In the genomic region with DNA sequence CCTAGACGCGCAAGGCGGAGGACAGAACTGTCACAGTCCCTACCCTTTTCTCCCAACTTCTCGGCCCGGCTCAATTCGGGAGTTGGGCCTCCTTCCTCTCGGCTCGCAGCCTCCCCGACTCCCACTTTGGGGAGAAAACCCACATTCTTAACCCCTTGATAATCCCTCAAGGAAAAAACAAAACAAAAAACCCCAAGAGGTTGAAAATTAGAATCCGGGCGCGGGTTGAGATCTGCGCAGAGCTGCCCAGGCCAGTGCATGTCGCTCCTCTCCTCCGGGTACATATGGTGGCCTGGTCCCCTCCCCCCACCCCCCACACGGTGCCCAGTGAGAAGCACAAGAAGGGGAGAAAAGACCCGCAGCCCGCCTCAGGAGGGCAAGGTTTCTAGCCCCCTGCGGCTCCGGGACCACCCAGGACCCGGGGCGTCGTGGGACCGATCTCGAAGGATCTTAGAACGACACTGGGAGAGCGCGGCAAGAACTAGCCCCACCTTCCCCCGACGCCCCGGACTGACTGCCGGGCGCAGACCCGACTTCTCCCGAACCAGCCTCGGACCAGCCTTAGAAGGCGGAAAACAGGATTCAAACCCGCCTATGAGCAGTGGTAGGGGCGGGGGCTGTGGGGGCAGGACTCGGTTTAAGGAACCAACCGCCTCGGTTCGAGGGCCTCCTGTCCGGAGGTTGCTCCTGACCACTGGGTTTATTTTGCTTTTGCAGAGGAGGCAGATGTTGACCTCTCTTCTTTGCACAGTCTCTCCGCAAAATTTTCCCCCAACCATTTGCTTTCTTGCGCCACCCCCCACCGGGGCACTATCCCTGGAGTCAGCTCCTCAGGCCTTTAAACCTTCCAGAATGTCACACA, we compare ENCODE assay signal across 8 cellular contexts. TPM values are rescaled to one million over a fixed set of nuclear protein-coding genes. Genes with fewer than 3 reads are reported as not detected.
DNase-seq lines count a peak whose midpoint lies in the region; ATAC-seq and TF ChIP-seq lines count a peak whose summit lies in the region.

No MANE protein-coding gene starts in this region.

- H3K36me3 Mint-ChIP-seq in natural killer cell: no peaks in the 10 kb centered on the region

- peaks cover 64 to 67% of the 10 kb centered on the region in 2 donors for H3K27me3 Mint-ChIP-seq in natural killer cell (ENCODE audit: low read depth in 2 of 2)

- intact Hi-C loops in natural killer cell (cut with micrococcal nuclease): no loop called here

- H3K4me3 Mint-ChIP-seq in natural killer cell: peak overlapping the region; percentile 77

- TF ChIP-seq CTCF in AG09319 (IDR thresholded peaks at IDR 0.05; ENCODE audit: low read depth, low read length) (no peak), natural killer cell (IDR thresholded peaks at IDR 0.05) (no peak), GM13977 (IDR thresholded peaks at IDR 0.05; ENCODE audit: extremely low read depth, insufficient read depth, missing control alignments) (no peak)

- peak; percentile 87 for DNase-seq in AG09319 (ENCODE audit: extremely low read depth, low read depth)
- peak; percentile 19 for DNase-seq in M059J (ENCODE audit: low read depth)
- DNase-seq in natural killer cell: no peak
- no peak for DNase-seq in GM13977 (ENCODE audit: low spot score)
- no peak for DNase-seq in NCI-H146 treated with DMSO at 0.1 percent for 48 hours (lab: John Stamatoyannopoulos, UW; ENCODE audit: unreplicated experiment)
- DNase-seq in OCI-M1 (lab: John Stamatoyannopoulos, UW): no peak

- in situ Hi-C loops in GM13977 (cut with MboI; ENCODE audit: low pct_unique_long_range_greater_than_20kb, low sequenced_read_pairs, unreplicated experiment): loop anchor here (10.0 to 25.0 kb wide), 2 partner anchors 302 to 514 kb away; no protein-coding TSS in a partner anchor

- ATAC-seq in esophagus mucosa (peak; percentile 28), natural killer cell (peak in 1 of 3 donors; percentile 32), HG03378 (IDR thresholded peaks at IDR 0.05; ENCODE audit: unreplicated experiment) (no peak)

- no peak overlapping the region for H3K27ac Mint-ChIP-seq in natural killer cell

- no peaks in the 10 kb centered on the region for H3K9me3 Mint-ChIP-seq in natural killer cell

- peaks cover 18 to 28% of the 10 kb centered on the region in 2 donors for H3K4me1 Mint-ChIP-seq in natural killer cell

RNA-seq across cellular contexts. Expression of a gene that starts 2.5 kb away (rescaled TPM):
- total RNA-seq in M059J (2014; rRNA removed; shearing (Covaris generic)): 0.62 and 0.81 TPM in 2 replicates
- total RNA-seq in esophagus mucosa: 11.6 TPM
- under 1 TPM in 1 of 3 donors, not detected in 2; 0.05 TPM for total RNA-seq in natural killer cell

Comparison
In these comparisons a context has a peak if more than half of its experiments do, and no peak if none do; other contexts are left out.
1. DNase-seq: peak in AG09319 (single experiment) and M059J (single experiment); none in natural killer cell (single experiment), GM13977 (single experiment), NCI-H146 treated with DMSO at 0.1 percent for 48 hours (single experiment) and OCI-M1 (single experiment).